In genomic region chr7:75187435-75187834, GRCh38 we compare ENCODE assay signal across 4 cellular contexts.
A peak's percentile ranks its signal among the peaks of the same experiment; 100 is the strongest.
DNase-seq lines count a peak whose midpoint lies in the region; ATAC-seq, FAIRE-seq and TF ChIP-seq lines count a peak whose summit lies in the region.
"Not testable (repeated sequence)": the region's sequence is repeated elsewhere in the genome, so short reads cannot be mapped to it uniquely, and the experiment has no call there.

No MANE protein-coding gene starts in this region.

- ATAC-seq in IMR-90 (ENCODE audit: low read depth), result peak; percentile 24
- peak; percentile 40 for ATAC-seq in RWPE2 (ENCODE audit: low read depth)
- ATAC-seq in K562, result peak; percentile 10; the same call in 1 of the 3 replicates
- ATAC-seq in esophagus mucosa, result peak; percentile 63

- not testable (repeated sequence) for H3K27ac ChIP-seq in IMR-90 (ENCODE audit: insufficient read depth, low read length); RWPE2 (ENCODE audit: poor library complexity, severe bottlenecking); K562 (ENCODE audit: extremely low read depth, low read depth, low read length)

- H2BK5ac ChIP-seq in IMR-90 (ENCODE audit: low read depth, low read length, poor library complexity, severe bottlenecking), result not testable (repeated sequence)

- not testable (repeated sequence) for H3K27me3 ChIP-seq in IMR-90 (ENCODE audit: control insufficient read depth, insufficient read depth, low read length); RWPE2 (ENCODE audit: insufficient read depth, poor library complexity, severe bottlenecking); K562 (ENCODE audit: control insufficient read depth in 2 of 2, insufficient read depth in 2 of 2, low read length in 2 of 2)

- not testable (repeated sequence) for H2BK120ac ChIP-seq in IMR-90 (ENCODE audit: low read depth, low read length)

- H3K4me3 ChIP-seq in IMR-90 (ENCODE audit: insufficient read depth, low read depth, low read length); RWPE2 (ENCODE audit: severe bottlenecking); K562: not testable (repeated sequence)

- H3K79me1 ChIP-seq in IMR-90 (ENCODE audit: low read depth in 1 of 2, low read length in 2 of 2), result not testable (repeated sequence)

- not testable (repeated sequence) for H2BK20ac ChIP-seq in IMR-90 (ENCODE audit: low read depth, low read length)

- POLR2A ChIA-PET in IMR-90 (lab: Charles Lee; ENCODE audit: unreplicated experiment); K562 (lab: Yijun Ruan, JAX): not testable (repeated sequence)

- intact Hi-C loops in IMR-90 (cut with micrococcal nuclease); K562 (cut with micrococcal nuclease): not testable (repeated sequence)

- H3K14ac ChIP-seq in IMR-90 (replicated peaks; ENCODE audit: low read depth, low read length), result not testable (repeated sequence)

- H3K9me1 ChIP-seq in IMR-90 (ENCODE audit: insufficient read depth, low read length); K562 (ENCODE audit: control insufficient read depth, insufficient read depth, low read length): not testable (repeated sequence)

- not testable (repeated sequence) for H4K5ac ChIP-seq in IMR-90 (ENCODE audit: low read depth, low read length)

- H4K8ac ChIP-seq in IMR-90 (ENCODE audit: low read depth in 2 of 2, low read length in 2 of 2), result not testable (repeated sequence)

- not testable (repeated sequence) for H2BK15ac ChIP-seq in IMR-90 (ENCODE audit: low read depth, low read length)

- TF ChIP-seq POLR2A in IMR-90 (IDR thresholded peaks at IDR 0.05; ENCODE audit: low read depth, low read length); K562 (conservative IDR thresholded peaks at IDR 0.05): not testable (repeated sequence)

- CTCF ChIA-PET in IMR-90 (lab: Yijun Ruan, JAX); K562 (lab: Yijun Ruan, JAX; ENCODE audit: low intra/inter-chr PET ratio): not testable (repeated sequence)

- H3K23ac ChIP-seq in IMR-90 (ENCODE audit: low read depth, low read length), result not testable (repeated sequence)

- not testable (repeated sequence) for H2AK9ac ChIP-seq in IMR-90 (replicated peaks; ENCODE audit: low read depth, low read length, poor library complexity)

- H3K4me2 ChIP-seq in IMR-90 (ENCODE audit: low read depth, low read length); K562 (ENCODE audit: insufficient read depth, low read length): not testable (repeated sequence)

- not testable (repeated sequence) for H2AFZ ChIP-seq in IMR-90 (replicated peaks; ENCODE audit: low read length, poor library complexity); K562 (ENCODE audit: low read depth, low read length)

- not testable (repeated sequence) for H3K4ac ChIP-seq in IMR-90 (ENCODE audit: low read depth, low read length)

- H3K18ac ChIP-seq in IMR-90 (ENCODE audit: low read depth, low read length), result not testable (repeated sequence)

- not testable (repeated sequence) for H2AK5ac ChIP-seq in IMR-90 (ENCODE audit: low read depth, low read length)

- BruUV-seq in IMR-90 (replicated peaks; lab: Mats Ljungman, UMichigan); K562 (replicated peaks; lab: Mats Ljungman, UMichigan): not testable (repeated sequence)

- H3K79me2 ChIP-seq in K562 (ENCODE audit: control insufficient read depth, insufficient read depth, low read length), result not testable (repeated sequence)

- not testable (repeated sequence) for H3K9me3 ChIP-seq in IMR-90 (ENCODE audit: control insufficient read depth, insufficient read depth, low read length); RWPE2 (ENCODE audit: severe bottlenecking); K562 (replicated peaks; ENCODE audit: control insufficient read depth, insufficient read depth, low read depth, low read length)

- H3K56ac ChIP-seq in IMR-90 (ENCODE audit: extremely low read depth, insufficient read depth, low read length), result not testable (repeated sequence)

- not testable (repeated sequence) for H3K36me3 ChIP-seq in IMR-90 (ENCODE audit: control insufficient read depth, insufficient read depth, low read length); RWPE2 (ENCODE audit: low read depth); K562 (ENCODE audit: control insufficient read depth, insufficient read depth, low read length)

- WGBS in IMR-90 (ENCODE audit: extremely low coverage in 2 of 2, insufficient read length in 1 of 2), 2 experiments, result no CpG with 5 or more reads among the region's 7 CpGs
- WGBS in K562 (ENCODE audit: insufficient coverage, low coverage, missing lambda C conversion rate), result no CpG with 5 or more reads among the region's 7 CpGs

- DNase-seq in IMR-90; RWPE2 (ENCODE audit: low spot score); K562 (ENCODE audit: extremely low read depth in 1 of 4, low spot score in 3 of 4): not testable (repeated sequence)

- H3K9ac ChIP-seq in IMR-90 (ENCODE audit: low read depth, low read length); K562 (ENCODE audit: insufficient read depth in 1 of 2, low read depth in 2 of 2, low read length in 2 of 2): not testable (repeated sequence)

- TF ChIP-seq CTCF in IMR-90 (conservative IDR thresholded peaks at IDR 0.05; ENCODE audit: low read depth, low read length); RWPE2 (IDR thresholded peaks at IDR 0.05; ENCODE audit: poor library complexity, severe bottlenecking); K562 (IDR thresholded peaks at IDR 0.05 in 2 of 3, conservative IDR thresholded peaks at IDR 0.05 in 1 of 3; ENCODE audit: insufficient read depth in 2 of 3, low read depth in 1 of 3, low read length in 3 of 3): not testable (repeated sequence)

- TF ChIP-seq RAD21 in IMR-90 (IDR thresholded peaks at IDR 0.05; ENCODE audit: low read length); K562 (CRISPR knock-in tag; conservative IDR thresholded peaks at IDR 0.05 in 1 of 2, IDR thresholded peaks at IDR 0.05 in 1 of 2): not testable (repeated sequence)

- in situ Hi-C loops in IMR-90 (cut with MboI; ENCODE audit: low sequenced_read_pairs); K562 (cut with MboI): not testable (repeated sequence)

- dilution Hi-C loops in IMR-90 (cut with HindIII; ENCODE audit: low sequenced_read_pairs, unreplicated experiment), result not testable (repeated sequence)

- not testable (repeated sequence) for TF ChIP-seq EP300 in K562 (IDR thresholded peaks at IDR 0.05; ENCODE audit: low read length)

- not testable (repeated sequence) for H4K20me1 ChIP-seq in IMR-90 (ENCODE audit: insufficient read depth, low read length); K562 (replicated peaks; ENCODE audit: control insufficient read depth, insufficient read depth, low read length)

- H3K4me1 ChIP-seq in IMR-90 (ENCODE audit: control insufficient read depth, insufficient read depth, low read length); RWPE2 (ENCODE audit: insufficient read depth, poor library complexity, severe bottlenecking); K562 (replicated peaks in 1 of 2; ENCODE audit: control insufficient read depth in 2 of 2, insufficient read depth in 2 of 2, low read length in 2 of 2): not testable (repeated sequence)

- FAIRE-seq in K562 (lab: Jason Lieb, UNC), result not testable (repeated sequence)

- H4K91ac ChIP-seq in IMR-90 (ENCODE audit: insufficient read depth, low read depth, low read length), result not testable (repeated sequence)

Comparison
In these comparisons a context has a peak if more than half of its experiments do, and no peak if none do; other contexts are left out.
1. ATAC-seq: peak in every context shown above with its lines; median percentile 63 in esophagus mucosa; 40 in RWPE2; 24 in IMR-90; 10 in K562.